Comparison of ENCODE assay signal across 14 cellular contexts in the genomic region with DNA sequence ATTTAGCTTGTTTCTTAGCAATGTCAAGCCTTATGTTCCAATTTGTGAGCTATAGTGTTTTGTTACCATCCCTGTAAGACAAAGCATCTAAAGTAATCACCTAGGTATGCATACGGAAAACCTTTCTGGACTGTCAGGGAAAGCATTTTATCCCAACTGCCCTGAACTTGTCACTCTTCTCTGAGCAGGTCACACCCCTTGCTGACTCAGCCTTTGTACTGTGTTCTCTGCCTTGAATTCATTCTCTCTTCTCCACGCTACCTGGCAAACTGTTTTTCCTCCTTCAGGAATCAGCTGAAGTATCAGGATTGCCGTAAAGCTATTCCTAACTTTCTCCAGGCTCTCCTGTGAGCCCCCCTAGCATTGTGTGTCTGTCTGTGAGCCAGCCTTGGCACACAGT. TPM values are rescaled to one million over a fixed set of nuclear protein-coding genes. Genes with fewer than 3 reads are reported as not detected.
DNase-seq lines count a peak whose midpoint lies in the region; ATAC-seq and TF ChIP-seq lines count a peak whose summit lies in the region.
"Had no signal": no experiment of that assay in that cellular context is flagged by ENCODE, and none has a peak within 500 bp of the region (broad histone marks: within the 10 kb centered on the region; RNA-seq: fewer than 3 reads in every experiment).

No MANE protein-coding gene starts in this region.

- H2BK5ac ChIP-seq in mesenchymal stem cell (ENCODE audit: low read depth, low read length, poor library complexity, severe bottlenecking) = no peak overlapping the region

- no peaks in the 10 kb centered on the region for H3K9me3 ChIP-seq in mammary epithelial cell (replicated peaks; ENCODE audit: insufficient read depth, low read length)
- no peaks in the 10 kb centered on the region for H3K9me3 ChIP-seq in mesenchymal stem cell (ENCODE audit: control insufficient read depth, low read length)
- no peaks in the 10 kb centered on the region for H3K9me3 ChIP-seq in transverse colon

- peak overlapping the region; percentile 27 for H2AK5ac ChIP-seq in mesenchymal stem cell (ENCODE audit: low read length, severe bottlenecking)

- BruUV-seq in mammary epithelial cell (replicated peaks; lab: Mats Ljungman, UMichigan) = no TSS peak

- H3K4me2 ChIP-seq in mammary epithelial cell (ENCODE audit: insufficient read depth, low read depth, low read length) = peak overlapping the region; percentile 32
- no peak overlapping the region for H3K4me2 ChIP-seq in mesenchymal stem cell (ENCODE audit: low read length, poor library complexity, severe bottlenecking)

- H4K20me1 ChIP-seq in mammary epithelial cell (ENCODE audit: insufficient read depth, low read length) = no peaks in the 10 kb centered on the region

- no peak overlapping the region for H3K4ac ChIP-seq in mesenchymal stem cell (ENCODE audit: low read depth in 1 of 2, low read length in 2 of 2)

- H3K27ac ChIP-seq in mammary epithelial cell (ENCODE audit: insufficient read depth, low read depth, low read length) = peak overlapping the region; percentile 45
- no peak overlapping the region for H3K27ac ChIP-seq in mesenchymal stem cell (ENCODE audit: low read length, poor library complexity, severe bottlenecking)
- peak overlapping the region; percentile 63 to 83 (median 78) for H3K27ac ChIP-seq in transverse colon
- H3K27ac ChIP-seq: SK-N-MC had no signal

- no peak overlapping the region for H3K4me3 ChIP-seq in mammary epithelial cell (replicated peaks in 1 of 3; ENCODE audit: insufficient read depth in 1 of 3, low read depth in 2 of 3, low read length in 3 of 3)
- no peak overlapping the region for H3K4me3 ChIP-seq in mesenchymal stem cell (ENCODE audit: insufficient read depth in 1 of 2, low read depth in 1 of 2, low read length in 2 of 2)
- no peak overlapping the region for H3K4me3 ChIP-seq in transverse colon
- H3K4me3 ChIP-seq: SK-N-MC had no signal

- TF ChIP-seq CTCF in mammary epithelial cell (conservative IDR thresholded peaks at IDR 0.05 in 1 of 2, IDR thresholded peaks at IDR 0.05 in 1 of 2; ENCODE audit: extremely low read depth in 1 of 2, insufficient read depth in 1 of 2, low read depth in 1 of 2, low read length in 2 of 2) = no peak
- TF ChIP-seq CTCF in transverse colon (IDR thresholded peaks at IDR 0.05) = no peak

- H2BK15ac ChIP-seq in mesenchymal stem cell (ENCODE audit: low read depth, poor library complexity, severe bottlenecking) = no peak overlapping the region

- TF ChIP-seq POLR2A in transverse colon (IDR thresholded peaks at IDR 0.05) = no peak

- H3K9me3 Mint-ChIP-seq in activated naive CD4-positive, alpha-beta T cell treated with anti-CD3 and anti-CD28 coated beads, Interleukin-2, amount 50 U/mL, for 72 hours = no peaks in the 10 kb centered on the region

- H2AFZ ChIP-seq in mammary epithelial cell (ENCODE audit: low read depth, low read length) = peak overlapping the region; percentile 10
- H2AFZ ChIP-seq in mesenchymal stem cell (ENCODE audit: low read depth, low read length) = no peak overlapping the region

- peaks cover 31% of the 10 kb centered on the region for H3K4me1 ChIP-seq in mammary epithelial cell (ENCODE audit: insufficient read depth, low read length)
- peaks cover 15% of the 10 kb centered on the region for H3K4me1 ChIP-seq in mesenchymal stem cell (ENCODE audit: control insufficient read depth, insufficient read depth, low read depth, low read length)
- peaks cover 12 to 66% (median 29%) of the 10 kb centered on the region in 4 donors for H3K4me1 ChIP-seq in transverse colon

- H2BK12ac ChIP-seq in mesenchymal stem cell (ENCODE audit: low read length in 2 of 2) = no peak overlapping the region

- no peak overlapping the region for H4K91ac ChIP-seq in mesenchymal stem cell (ENCODE audit: low read length)

- H3K9ac ChIP-seq in mammary epithelial cell (ENCODE audit: insufficient read depth, low read length) (no peak overlapping the region), mesenchymal stem cell (ENCODE audit: low read length) (no peak overlapping the region)

- no peak for TF ChIP-seq EP300 in transverse colon (IDR thresholded peaks at IDR 0.05; ENCODE audit: low read depth)

- in situ Hi-C loops in mammary epithelial cell (cut with MboI; ENCODE audit: low sequenced_read_pairs in 2 of 2) = no loop called here
- in situ Hi-C loops in transverse colon (cut with MboI; ENCODE audit: low pct_ligation_motif_present in 1 of 4, low pct_unique_long_range_greater_than_20kb in 1 of 4, low sequenced_read_pairs in 3 of 4) = no loop called here

- no peak overlapping the region for H3K14ac ChIP-seq in mesenchymal stem cell (ENCODE audit: low read length in 2 of 2)

- no peak overlapping the region for H4K8ac ChIP-seq in mesenchymal stem cell (ENCODE audit: low read length)

- ATAC-seq in activated naive CD4-positive, alpha-beta T cell treated with anti-CD3 and anti-CD28 coated beads, Interleukin-2, amount 50 U/mL, for 72 hours = no peak

- no peak overlapping the region for H3K18ac ChIP-seq in mesenchymal stem cell (ENCODE audit: low read depth in 1 of 2, low read length in 2 of 2)

- DNase-seq in NCI-H2107 treated with DMSO at 0.1 percent for 48 hours (lab: John Stamatoyannopoulos, UW; ENCODE audit: unreplicated experiment) = peak; percentile 68
- DNase-seq in NCI-H2107 (lab: John Stamatoyannopoulos, UW) = no peak
- DNase-seq in mammary epithelial cell = peak; percentile 84
- DNase-seq in mesenchymal stem cell = no peak
- DNase-seq in transverse colon = peak; percentile 60
- no peak for DNase-seq in NCI-H446 (lab: John Stamatoyannopoulos, UW)
- DNase-seq in H4 (ENCODE audit: low spot score) = no peak
- DNase-seq in activated naive CD4-positive, alpha-beta T cell treated with anti-CD3 and anti-CD28 coated beads, Interleukin-2, amount 50 U/mL, for 72 hours (ENCODE audit: low spot score in 2 of 2) = no peak
- DNase-seq: activated CD4-positive, alpha-beta T cell treated with anti-CD3 and anti-CD28 coated beads, Interleukin-2, amount 50 U/mL, for 4 hours; activated naive CD4-positive, alpha-beta T cell; EL; Kasumi-1; NCI-H524 had no signal

- no peak overlapping the region for H3K27ac Mint-ChIP-seq in activated naive CD4-positive, alpha-beta T cell treated with anti-CD3 and anti-CD28 coated beads, Interleukin-2, amount 50 U/mL, for 72 hours

- CTCF ChIA-PET in mammary epithelial cell (lab: Charles Lee; ENCODE audit: low non-redundant PET) = interaction anchor here (0.7 kb wide), 1 partner anchor 10 kb away, joined by 5 read pairs; no protein-coding TSS in a partner anchor

- H3K23ac ChIP-seq in mesenchymal stem cell (ENCODE audit: low read length in 2 of 2) = no peak overlapping the region

- H3K36me3 ChIP-seq in mammary epithelial cell (ENCODE audit: insufficient read depth, low read length) (no peaks in the 10 kb centered on the region), mesenchymal stem cell (ENCODE audit: control insufficient read depth in 1 of 2, insufficient read depth in 2 of 2, low read depth in 1 of 2, low read length in 2 of 2) (peaks cover 0 to 8% of the 10 kb centered on the region in 2 experiments), transverse colon (no peaks in the 10 kb centered on the region)

- peaks cover 4% of the 10 kb centered on the region for H3K79me1 ChIP-seq in mesenchymal stem cell (replicated peaks; ENCODE audit: low read length, poor library complexity, severe bottlenecking)

- 4% methylated on average over 3 of the region's 3 CpGs for WGBS in mammary epithelial cell (ENCODE audit: low coverage, missing lambda C conversion rate)
- WGBS in mesenchymal stem cell = 90% methylated on average over 3 of the region's 3 CpGs
- 40% methylated on average over 1 to 3 of the region's 3 CpGs for WGBS in transverse colon (ENCODE audit: low coverage in 1 of 2), 2 donors

- H3K27me3 ChIP-seq in mammary epithelial cell (ENCODE audit: insufficient read depth, low read length) (no peaks in the 10 kb centered on the region), mesenchymal stem cell (ENCODE audit: control insufficient read depth in 1 of 2, insufficient read depth in 1 of 2, low read length in 2 of 2) (no peaks in the 10 kb centered on the region), transverse colon (no peaks in the 10 kb centered on the region)

- dilution Hi-C loops in mammary epithelial cell (cut with HindIII; ENCODE audit: low sequenced_read_pairs) = no loop called here

- intact Hi-C loops in mammary epithelial cell (cut with micrococcal nuclease) (loop anchor here (1.0 to 10.0 kb wide), 4 partner anchors 54 to 1198 kb away; a partner anchor contains a TSS), transverse colon (cut with DNase I; ENCODE audit: low total_unique reads) (no loop called here)

- no peaks in the 10 kb centered on the region for H3K36me3 Mint-ChIP-seq in activated naive CD4-positive, alpha-beta T cell treated with anti-CD3 and anti-CD28 coated beads, Interleukin-2, amount 50 U/mL, for 72 hours

- H2BK120ac ChIP-seq in mesenchymal stem cell (ENCODE audit: low read depth, low read length) = no peak overlapping the region

- no peaks in the 10 kb centered on the region for H3K79me2 ChIP-seq in mammary epithelial cell (ENCODE audit: insufficient read depth, low read length)

RNA-seq across cellular contexts. Expression of a gene that starts 54.2 kb away (rescaled TPM):
- total RNA-seq in mammary epithelial cell (10 to 100 TPM; 10.2 to 14.8 TPM), transverse colon (10 to 100 TPM; 46.8 to 77.2 (median 50.7) TPM)
- polyA plus RNA-seq in mammary epithelial cell = 4.9 TPM
- 6.4 TPM for polyA minus RNA-seq in mammary epithelial cell
- 32.7 TPM for polyA plus RNA-seq in mesenchymal stem cell (2013, experiment 1 of 2)
- polyA plus RNA-seq in mesenchymal stem cell (2013, experiment 2 of 2) = 33.2 TPM
- 22.2 and 25.8 TPM in 2 replicates for total RNA-seq in H4 (2014; rRNA removed; shearing (Covaris generic))
- total RNA-seq in activated naive CD4-positive, alpha-beta T cell treated with anti-CD3 and anti-CD28 coated beads, Interleukin-2, amount 50 U/mL, for 72 hours = under 1 TPM; 0.19 to 0.39 TPM

Comparison
In these comparisons a context has a peak if more than half of its experiments do, and no peak if none do; other contexts are left out.
1. DNase-seq: peak in NCI-H2107 treated with DMSO at 0.1 percent for 48 hours (single experiment), mammary epithelial cell (single experiment) and transverse colon (single experiment); none in NCI-H2107 (single experiment), mesenchymal stem cell (single experiment), NCI-H446 (0 of 2), H4 (single experiment) and activated naive CD4-positive, alpha-beta T cell treated with anti-CD3 and anti-CD28 coated beads, Interleukin-2, amount 50 U/mL, for 72 hours (0 of 2).
2. RNA of a gene that starts 54.2 kb away (total RNA-seq): 46.8 to 77.2 TPM in transverse colon, 22.2 to 25.8 TPM in H4 and 10.2 to 14.8 TPM in mammary epithelial cell; 0.19 to 0.39 TPM in activated naive CD4-positive, alpha-beta T cell treated with anti-CD3 and anti-CD28 coated beads, Interleukin-2, amount 50 U/mL, for 72 hours; every median in the first group is over 4 times any median in the second.